ENCODE assay signal across 19 cellular contexts in genomic region chr12:70590549-70591226, GRCh38. TPM values are rescaled to one million over a fixed set of nuclear protein-coding genes. Genes with fewer than 3 reads are reported as not detected.
DNase-seq lines count a peak whose midpoint lies in the region; ATAC-seq and TF ChIP-seq lines count a peak whose summit lies in the region.
"Had no signal": no experiment of that assay in that cellular context is flagged by ENCODE, and none has a peak within 500 bp of the region (broad histone marks: within the 10 kb centered on the region; RNA-seq: fewer than 3 reads in every experiment).

No MANE protein-coding gene starts in this region.

- no peak overlapping the region for H3K27ac Mint-ChIP-seq in activated CD4-positive, alpha-beta memory T cell treated with anti-CD3 and anti-CD28 coated beads, Interleukin-2, amount 10 ng/mL, durations not matched to agents 7 days and 5 days
- H3K27ac Mint-ChIP-seq: activated B cell treated with CpG ODN at 0.5 μM for 24 hours; activated naive CD8-positive, alpha-beta T cell treated with anti-CD3 and anti-CD28 coated beads, Interleukin-2, amount 50 U/mL, for 24 hours; nephron; stimulated activated effector memory CD8-positive, alpha-beta T cell treated with anti-CD3 and anti-CD28 coated beads, Interleukin-12 subunit alpha, Interleukin-12 subunit beta, amount 100 ng/mL, for 72 hours had no signal

- peak overlapping the region; percentile 37; the same call in 1 of the 2 replicates for H2AFZ ChIP-seq in PC-3 (ENCODE audit: low read length)

- H3K9me2 ChIP-seq in PC-3 (replicated peaks; ENCODE audit: low read length) = no peaks in the 10 kb centered on the region

- no peak overlapping the region for H3K27ac ChIP-seq in PC-3 (ENCODE audit: low read length)
- H3K27ac ChIP-seq: HL-60, ovary, transverse colon had no signal

- no peaks in the 10 kb centered on the region for H3K79me2 ChIP-seq in PC-3 (ENCODE audit: low read length)

- no peaks in the 10 kb centered on the region for H3K36me3 ChIP-seq in PC-3 (ENCODE audit: low read depth, low read length)
- H3K36me3 ChIP-seq: ovary, transverse colon had no signal

- H3K27me3 ChIP-seq in PC-3 (ENCODE audit: low read length) = no peaks in the 10 kb centered on the region
- H3K27me3 ChIP-seq: ovary, transverse colon had no signal

- CTCF ChIA-PET in PC-3 (lab: Charles Lee) = interaction anchor here (0.6 kb wide), 2 partner anchors 142 to 424 kb away, joined by 4 to 7 read pairs; no protein-coding TSS in a partner anchor
- CTCF ChIA-PET in activated CD4-positive, alpha-beta memory T cell treated with anti-CD3 and anti-CD28 coated beads, Interleukin-2, amount 10 ng/mL, durations not matched to agents 7 days and 5 days (lab: Charles Lee) = interaction anchor here (0.6 to 2.6 kb wide), 10 partner anchors 9 to 712 kb away, joined by 3 to 9 read pairs (median 3); no protein-coding TSS in a partner anchor

- peaks cover 6% of the 10 kb centered on the region for H3K27me3 Mint-ChIP-seq in activated CD4-positive, alpha-beta memory T cell treated with anti-CD3 and anti-CD28 coated beads, Interleukin-2, amount 10 ng/mL, durations not matched to agents 7 days and 5 days

- H3K4me1 ChIP-seq in PC-3 (ENCODE audit: insufficient read depth, low read length) = no peaks in the 10 kb centered on the region
- H3K4me1 ChIP-seq: transverse colon had no signal

- no TSS peak for BruUV-seq in PC-3 (replicated peaks; lab: Mats Ljungman, UMichigan)

- no peaks in the 10 kb centered on the region for H3K36me3 Mint-ChIP-seq in activated CD4-positive, alpha-beta memory T cell treated with anti-CD3 and anti-CD28 coated beads, Interleukin-2, amount 10 ng/mL, durations not matched to agents 7 days and 5 days (ENCODE audit: low read depth)
- H3K36me3 Mint-ChIP-seq: stimulated activated effector memory CD8-positive, alpha-beta T cell treated with anti-CD3 and anti-CD28 coated beads, Interleukin-12 subunit alpha, Interleukin-12 subunit beta, amount 100 ng/mL, for 72 hours had no signal

- no peak overlapping the region for H3K9ac ChIP-seq in PC-3 (ENCODE audit: low read length)

- no peaks in the 10 kb centered on the region for H3K4me1 Mint-ChIP-seq in activated CD4-positive, alpha-beta memory T cell treated with anti-CD3 and anti-CD28 coated beads, Interleukin-2, amount 10 ng/mL, durations not matched to agents 7 days and 5 days
- H3K4me1 Mint-ChIP-seq: activated B cell treated with CpG ODN at 0.5 μM for 24 hours; activated naive CD8-positive, alpha-beta T cell treated with anti-CD3 and anti-CD28 coated beads, Interleukin-2, amount 50 U/mL, for 24 hours; nephron; stimulated activated effector memory CD8-positive, alpha-beta T cell treated with anti-CD3 and anti-CD28 coated beads, Interleukin-12 subunit alpha, Interleukin-12 subunit beta, amount 100 ng/mL, for 72 hours had no signal

- no peaks in the 10 kb centered on the region for H4K20me1 ChIP-seq in PC-3 (ENCODE audit: low read length)

- H3K4me2 ChIP-seq in PC-3 (ENCODE audit: low read length) = no peak overlapping the region

- DNase-seq in EH (ENCODE audit: low read depth) (peak; percentile 22), M059J (ENCODE audit: low read depth) (peak; percentile 15), PC-3 (no peak), fibroblast of pulmonary artery (ENCODE audit: low read depth) (peak; percentile 32), DMS 273 treated with DMSO at 0.1 percent for 48 hours (lab: John Stamatoyannopoulos, UW) (no peak), NCI-H1105 (lab: John Stamatoyannopoulos, UW) (no peak)
- DNase-seq in activated CD4-positive, alpha-beta memory T cell treated with anti-CD3 and anti-CD28 coated beads, Interleukin-2, amount 10 ng/mL, durations not matched to agents 7 days and 5 days = no peak
- DNase-seq: activated B cell treated with CpG ODN at 0.5 μM for 24 hours, cortex of kidney, DMS79, GF-D8, NCI-H1048 had no signal

- no peaks in the 10 kb centered on the region for H3K9me3 Mint-ChIP-seq in activated CD4-positive, alpha-beta memory T cell treated with anti-CD3 and anti-CD28 coated beads, Interleukin-2, amount 10 ng/mL, durations not matched to agents 7 days and 5 days
- H3K9me3 Mint-ChIP-seq: activated B cell treated with CpG ODN at 0.5 μM for 24 hours had no signal

- H3K4me3 Mint-ChIP-seq in activated CD4-positive, alpha-beta memory T cell treated with anti-CD3 and anti-CD28 coated beads, Interleukin-2, amount 10 ng/mL, durations not matched to agents 7 days and 5 days = no peak overlapping the region
- H3K4me3 Mint-ChIP-seq: activated B cell treated with CpG ODN at 0.5 μM for 24 hours; activated naive CD8-positive, alpha-beta T cell treated with anti-CD3 and anti-CD28 coated beads, Interleukin-2, amount 50 U/mL, for 24 hours; nephron; stimulated activated effector memory CD8-positive, alpha-beta T cell treated with anti-CD3 and anti-CD28 coated beads, Interleukin-12 subunit alpha, Interleukin-12 subunit beta, amount 100 ng/mL, for 72 hours had no signal

- intact Hi-C loops in PC-3 (cut with micrococcal nuclease) = loop anchor here (1.0 to 10.0 kb wide), 6 partner anchors 48 to 423 kb away; no protein-coding TSS in a partner anchor

- H3F3A ChIP-seq in PC-3 (ENCODE audit: low read length, unreplicated experiment) = no peaks in the 10 kb centered on the region

- ATAC-seq in PC-3 (no peak), HG02678 (IDR thresholded peaks at IDR 0.05; ENCODE audit: unreplicated experiment) (no peak)

- TF ChIP-seq CTCF in PC-3 (conservative IDR thresholded peaks at IDR 0.05; ENCODE audit: low read depth, low read length) = no peak
- TF ChIP-seq CTCF in fibroblast of pulmonary artery (IDR thresholded peaks at IDR 0.05; ENCODE audit: low read length, missing control alignments) = no peak

- no peaks in the 10 kb centered on the region for H3K9me3 ChIP-seq in PC-3 (ENCODE audit: low read length)
- H3K9me3 ChIP-seq: ovary, transverse colon had no signal

- no peak overlapping the region for H3K4me3 ChIP-seq in PC-3 (ENCODE audit: low read length)
- H3K4me3 ChIP-seq in fibroblast of pulmonary artery (replicated peaks; ENCODE audit: low read depth, low read length) = no peak overlapping the region
- H3K4me3 ChIP-seq: ovary, transverse colon had no signal

- POLR2A ChIA-PET in PC-3 (lab: Charles Lee; ENCODE audit: unreplicated experiment) = interaction anchor here (0.7 kb wide), 1 partner anchor 431 kb away, joined by 23 read pairs; no protein-coding TSS in a partner anchor
- POLR2A ChIA-PET in activated CD4-positive, alpha-beta memory T cell treated with anti-CD3 and anti-CD28 coated beads, Interleukin-2, amount 10 ng/mL, durations not matched to agents 7 days and 5 days (lab: Charles Lee) = no interaction called here

RNA-seq across cellular contexts. Expression of gene PTPRB, which starts 46.5 kb away (rescaled TPM):
- total RNA-seq in M059J (2014; rRNA removed; shearing (Covaris generic)) = 1.6 and 3.4 TPM in 2 replicates
- 0.46 and 0.66 TPM in 2 replicates for total RNA-seq in PC-3 (2014; rRNA removed)
- not detected for total RNA-seq in activated CD4-positive, alpha-beta memory T cell treated with anti-CD3 and anti-CD28 coated beads, Interleukin-2, amount 10 ng/mL, durations not matched to agents 7 days and 5 days
- total RNA-seq: activated B cell treated with CpG ODN at 0.5 μM for 24 hours had no signal

Comparison
In these comparisons a context has a peak if more than half of its experiments do, and no peak if none do; other contexts are left out.
1. DNase-seq: peak in EH (single experiment), M059J (single experiment) and fibroblast of pulmonary artery (single experiment); none in PC-3 (single experiment), DMS 273 treated with DMSO at 0.1 percent for 48 hours (single experiment), NCI-H1105 (single experiment) and activated CD4-positive, alpha-beta memory T cell treated with anti-CD3 and anti-CD28 coated beads, Interleukin-2, amount 10 ng/mL, durations not matched to agents 7 days and 5 days (single experiment).